ENCODE assay signal across 17 cellular contexts in genomic region chr11:34155057-34155758, GRCh38. TPM values are rescaled to one million over a fixed set of nuclear protein-coding genes. Genes with fewer than 3 reads are reported as not detected.
DNase-seq lines count a peak whose midpoint lies in the region; ATAC-seq and TF ChIP-seq lines count a peak whose summit lies in the region.
"Had no signal": no experiment of that assay in that cellular context is flagged by ENCODE, and none has a peak within 500 bp of the region (broad histone marks: within the 10 kb centered on the region; RNA-seq: fewer than 3 reads in every experiment).

No MANE protein-coding gene starts in this region.

- H3K4me1 Mint-ChIP-seq in memory B cell: peaks cover 25% of the 10 kb centered on the region

- TF ChIP-seq CTCF in ascending aorta (IDR thresholded peaks at IDR 0.05): no peak

- no peaks in the 10 kb centered on the region for H3K27me3 ChIP-seq in H7 (ENCODE audit: control insufficient read depth, insufficient read depth, low read length)
- H3K27me3 ChIP-seq in ascending aorta: no peaks in the 10 kb centered on the region
- H3K27me3 ChIP-seq: Peyer's patch had no signal

- DNase-seq in H7 (peak; percentile 41), ascending aorta (ENCODE audit: low spot score in 2 of 2) (no peak), memory B cell (ENCODE audit: low spot score in 2 of 2) (no peak), activated gamma-delta T cell (lab: John Stamatoyannopoulos, UW) (no peak), KBM-7 (no peak), posterior vena cava (ENCODE audit: low spot score) (no peak)
- DNase-seq: activated CD8-positive, alpha-beta T cell treated with anti-CD3 and anti-CD28 coated beads for 36 hours; activated T-cell treated with anti-CD3 and anti-CD28 coated beads, Interleukin-2, amount 50 U/mL, for 48 hours; effector memory CD8-positive, alpha-beta T cell; NCI-H2029; NCI-H524; stimulated activated naive CD8-positive, alpha-beta T cell treated with anti-CD3 and anti-CD28 coated beads, Interleukin-15, amount 100 ng/mL, for 72 hours had no signal

- peak overlapping the region; percentile 28 for H3K27ac Mint-ChIP-seq in memory B cell
- H3K27ac Mint-ChIP-seq: activated CD8-positive, alpha-beta T cell treated with anti-CD3 and anti-CD28 coated beads for 36 hours; effector memory CD8-positive, alpha-beta T cell; progenitor cell of endocrine pancreas had no signal

- H3K36me3 ChIP-seq in H7 (replicated peaks; ENCODE audit: control insufficient read depth, insufficient read depth, low read length) (peaks cover 4% of the 10 kb centered on the region), ascending aorta (peaks cover 25 to 40% of the 10 kb centered on the region in 2 donors)

- ATAC-seq in memory B cell (ENCODE audit: low read depth) (no peak), HG02571 (IDR thresholded peaks at IDR 0.05; ENCODE audit: unreplicated experiment) (no peak)
- ATAC-seq: activated CD8-positive, alpha-beta T cell treated with anti-CD3 and anti-CD28 coated beads for 36 hours; effector memory CD8-positive, alpha-beta T cell; stimulated activated naive CD8-positive, alpha-beta T cell treated with anti-CD3 and anti-CD28 coated beads, Interleukin-15, amount 100 ng/mL, for 72 hours had no signal

- no peaks in the 10 kb centered on the region for H3K9me3 ChIP-seq in ascending aorta
- H3K9me3 ChIP-seq: Peyer's patch had no signal

- H3K27ac ChIP-seq in ascending aorta: peak overlapping the region; percentile 64 to 70
- H3K27ac ChIP-seq in temporal lobe (ENCODE audit: low read depth, low read length): peak overlapping the region; percentile 69
- H3K27ac ChIP-seq: Peyer's patch had no signal

- no peak overlapping the region for H3K4me3 Mint-ChIP-seq in memory B cell
- H3K4me3 Mint-ChIP-seq: activated CD8-positive, alpha-beta T cell treated with anti-CD3 and anti-CD28 coated beads for 36 hours; activated naive CD8-positive, alpha-beta T cell; effector memory CD8-positive, alpha-beta T cell; stimulated activated naive CD8-positive, alpha-beta T cell treated with anti-CD3 and anti-CD28 coated beads, Interleukin-15, amount 100 ng/mL, for 72 hours had no signal

- intact Hi-C loops in ascending aorta (cut with DNase I): no loop called here
- intact Hi-C loops in posterior vena cava (cut with DNase I): no loop called here

- no peaks in the 10 kb centered on the region for H3K27me3 Mint-ChIP-seq in memory B cell
- H3K27me3 Mint-ChIP-seq: activated CD8-positive, alpha-beta T cell treated with anti-CD3 and anti-CD28 coated beads for 36 hours; activated naive CD8-positive, alpha-beta T cell; effector memory CD8-positive, alpha-beta T cell; progenitor cell of endocrine pancreas; stimulated activated naive CD8-positive, alpha-beta T cell treated with anti-CD3 and anti-CD28 coated beads, Interleukin-15, amount 100 ng/mL, for 72 hours had no signal

- H3K36me3 Mint-ChIP-seq in memory B cell: no peaks in the 10 kb centered on the region
- H3K36me3 Mint-ChIP-seq: activated naive CD8-positive, alpha-beta T cell had no signal

- H3K9me3 Mint-ChIP-seq in memory B cell: no peaks in the 10 kb centered on the region
- H3K9me3 Mint-ChIP-seq: activated CD8-positive, alpha-beta T cell treated with anti-CD3 and anti-CD28 coated beads for 36 hours; effector memory CD8-positive, alpha-beta T cell; stimulated activated naive CD8-positive, alpha-beta T cell treated with anti-CD3 and anti-CD28 coated beads, Interleukin-15, amount 100 ng/mL, for 72 hours had no signal

- in situ Hi-C loops in KBM-7 (cut with MboI; ENCODE audit: low pct_unique_long_range_greater_than_20kb, low sequenced_read_pairs): loop anchor here (10.0 to 25.0 kb wide), 4 partner anchors 207 to 732 kb away; partner anchors contain the start of gene ABTB2

- H3K4me3 ChIP-seq in H7 (ENCODE audit: insufficient read depth, low read depth, low read length) (no peak overlapping the region), ascending aorta (peak overlapping the region in 1 of 2 donors; percentile 10)
- H3K4me3 ChIP-seq: Peyer's patch had no signal

- peaks cover 5 to 22% of the 10 kb centered on the region in 2 donors for H3K4me1 ChIP-seq in ascending aorta

RNA-seq across cellular contexts. Expression of gene NAT10, which starts 49.8 kb away (rescaled TPM):
- total RNA-seq in H7 (2014; rRNA removed; shearing (Covaris generic)): 50.2 and 55.5 TPM in 2 replicates
- total RNA-seq in ascending aorta: 11.3 TPM
- 15.7 TPM for total RNA-seq in temporal lobe
- total RNA-seq in posterior vena cava: 10 to 100 TPM; 30.9 to 34.7 TPM
